Comparison of ENCODE assay signal across 1 cellular context in genomic region chr1:203691454-203691853, GRCh38.
TF ChIP-seq lines count a peak whose summit lies in the region.

No MANE protein-coding gene starts in this region.

TF ChIP-seq in GM23338, 12 proteins besides CTCF, POLR2A, EP300 and RAD21 (continued from another document):
- TF ChIP-seq STAT1 (IDR thresholded peaks at IDR 0.05; ENCODE audit: unreplicated experiment) (no peak), ZNF462 (CRISPR knock-in tag; IDR thresholded peaks at IDR 0.05) (no peak), CREB1 (CRISPR knock-in tag; IDR thresholded peaks at IDR 0.05; ENCODE audit: low read depth) (no peak), ZNF331 (CRISPR knock-in tag; IDR thresholded peaks at IDR 0.05; ENCODE audit: low read depth) (no peak), POLR2AphosphoS5 (IDR thresholded peaks at IDR 0.05; ENCODE audit: low read depth) (no peak)
